ENCODE assay signal across 8 cellular contexts in genomic region chr17:48026503-48027321, GRCh38. TPM values are rescaled to one million over a fixed set of nuclear protein-coding genes. Genes with fewer than 3 reads are reported as not detected.
A peak's percentile ranks its signal among the peaks of the same experiment; 100 is the strongest.
DNase-seq lines count a peak whose midpoint lies in the region; ATAC-seq and TF ChIP-seq lines count a peak whose summit lies in the region.

No MANE protein-coding gene starts in this region.

- TF ChIP-seq CTCF in choroid plexus epithelial cell (conservative IDR thresholded peaks at IDR 0.05; ENCODE audit: low read depth, low read length) = peak; percentile 97
- TF ChIP-seq CTCF in left lung (IDR thresholded peaks at IDR 0.05) = peak; percentile 76 to 79

- intact Hi-C loops in left lung (cut with DNase I) = loop anchor here (5.0 to 10.0 kb wide), 4 partner anchors 48 to 108 kb away; no protein-coding TSS in a partner anchor

- no peaks in the 10 kb centered on the region for H3K36me3 ChIP-seq in left lung

- no peak overlapping the region for H3K4me3 ChIP-seq in choroid plexus epithelial cell (ENCODE audit: low read depth, low read length)
- no peak overlapping the region for H3K4me3 ChIP-seq in left lung

- ATAC-seq in HG02610 (IDR thresholded peaks at IDR 0.05; ENCODE audit: unreplicated experiment) (peak; percentile 30), left lung (peak; percentile 51), HG03097 (IDR thresholded peaks at IDR 0.05; ENCODE audit: low FRiP score, unreplicated experiment) (no peak)

- in situ Hi-C loops in Caki2 (cut with HindIII; ENCODE audit: low pct_unique_long_range_greater_than_20kb, low sequenced_read_pairs) = no loop called here

- H3K27me3 ChIP-seq in left lung = peaks cover 0 to 24% of the 10 kb centered on the region in 2 donors

- DNase-seq in Caki2 (ENCODE audit: low read depth) (peak; percentile 86), NCI-H510A (lab: John Stamatoyannopoulos, UW) (peak; percentile 98), choroid plexus epithelial cell (ENCODE audit: low read depth) (peak; percentile 94), left lung (peak; percentile 90 to 91)
- DNase-seq in activated CD4-positive, alpha-beta T cell treated with anti-CD3 and anti-CD28 coated beads for 4 hours = peak; percentile 66 to 67
- DNase-seq in stimulated activated CD4-positive, alpha-beta T cell treated with anti-CD3 and anti-CD28 coated beads, Interleukin-2, amount 100 ng/mL, for 48 hours = peak; percentile 66 to 71

- peak overlapping the region in 1 of 2 donors; percentile 42 for H3K27ac ChIP-seq in left lung

- H3K4me1 ChIP-seq in left lung = peaks cover 14 to 48% of the 10 kb centered on the region in 2 donors

- H3K9me3 ChIP-seq in left lung = no peaks in the 10 kb centered on the region

RNA-seq across cellular contexts. Expression of gene COPZ2, which starts 10.9 kb away (rescaled TPM):
- not detected in 2 replicates for total RNA-seq in Caki2 (2014; rRNA removed; shearing (Covaris generic); ENCODE audit: low replicate concordance)
- 10 to 100 TPM; 25.9 to 48.6 TPM for total RNA-seq in left lung

RNA-seq across cellular contexts. Expression of gene NFE2L1, which starts 21.4 kb away (rescaled TPM):
- 31.9 and 36.2 TPM in 2 replicates for total RNA-seq in Caki2 (2014; rRNA removed; shearing (Covaris generic); ENCODE audit: low replicate concordance)
- total RNA-seq in left lung = 100 to 1,000 TPM; 165 to 173 TPM

RNA-seq across cellular contexts. Expression of gene CDK5RAP3, which starts 55.8 kb away (rescaled TPM):
- total RNA-seq in Caki2 (2014; rRNA removed; shearing (Covaris generic); ENCODE audit: low replicate concordance) = 89.8 and 102 TPM in 2 replicates
- total RNA-seq in left lung = 100 to 1,000 TPM; 144 to 149 TPM

Comparison
In these comparisons a context has a peak if more than half of its experiments do, and no peak if none do; other contexts are left out.
1. RNA of gene COPZ2, which starts 10.9 kb away (total RNA-seq): 25.9 to 48.6 TPM in left lung; not detected in Caki2; every median in the first group is over 10 times any median in the second.
2. Peak in every context shown above with its lines, with median percentiles within 50 percentile points of each other: DNase-seq.